ENCODE assay signal across 17 cellular contexts in the genomic region with DNA sequence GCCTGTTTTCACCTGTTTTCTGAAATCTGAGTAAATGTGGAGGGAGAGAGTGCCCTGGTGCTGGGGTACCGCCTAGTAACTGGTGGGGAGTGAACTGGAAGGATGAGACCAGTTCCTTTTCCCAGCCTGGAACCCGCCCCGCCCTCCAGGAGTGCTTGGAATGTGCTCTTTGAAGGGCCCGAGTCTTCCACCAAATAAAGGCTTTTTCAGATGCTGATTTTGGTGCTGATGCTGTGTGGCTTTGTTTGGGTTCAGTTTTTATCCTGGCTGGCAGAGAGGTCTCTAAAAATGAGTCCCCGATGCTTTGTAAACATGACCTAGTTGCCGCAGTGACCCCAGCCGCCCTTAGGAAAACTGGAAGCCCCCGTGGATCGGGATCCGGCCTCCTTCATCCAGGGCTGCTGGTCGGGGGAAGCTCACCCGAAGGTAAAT. TPM values are rescaled to one million over a fixed set of nuclear protein-coding genes. Genes with fewer than 3 reads are reported as not detected.
DNase-seq lines count a peak whose midpoint lies in the region; ATAC-seq, FAIRE-seq and TF ChIP-seq lines count a peak whose summit lies in the region.
"Had no signal": no experiment of that assay in that cellular context is flagged by ENCODE, and none has a peak within 500 bp of the region (broad histone marks: within the 10 kb centered on the region; RNA-seq: fewer than 3 reads in every experiment).

No MANE protein-coding gene starts in this region.

- H3K27me3 ChIP-seq in GM23338 (ENCODE audit: insufficient read depth): peaks cover 85% of the 10 kb centered on the region
- no peaks in the 10 kb centered on the region for H3K27me3 ChIP-seq in astrocyte (ENCODE audit: insufficient read depth, low read length)
- H3K27me3 ChIP-seq in small intestine (ENCODE audit: control insufficient read depth in 2 of 2, insufficient read depth in 2 of 2, low read length in 2 of 2): no peaks in the 10 kb centered on the region
- no peaks in the 10 kb centered on the region for H3K27me3 ChIP-seq in osteoblast (ENCODE audit: insufficient read depth, low read length)

- H3K9me3 Mint-ChIP-seq in GM23338 (peaks cover 5% of the 10 kb centered on the region; the same call in 2 of the 3 replicates), astrocyte (ENCODE audit: unreplicated experiment) (peaks cover 5% of the 10 kb centered on the region)
- H3K9me3 Mint-ChIP-seq: activated T-cell treated with anti-CD3 and anti-CD28 coated beads, Interleukin-2, amount 50 U/mL, for 4 hours had no signal

- H3K36me3 Mint-ChIP-seq in GM23338 (ENCODE audit: low read depth) (peaks cover 3% of the 10 kb centered on the region; the same call in 2 of the 3 replicates), astrocyte (ENCODE audit: low read depth, unreplicated experiment) (peaks cover 15% of the 10 kb centered on the region)

- H3K4me1 ChIP-seq in GM23338 (ENCODE audit: insufficient read depth): peaks cover 20% of the 10 kb centered on the region
- H3K4me1 ChIP-seq in astrocyte (ENCODE audit: insufficient read depth, low read length): peaks cover 51% of the 10 kb centered on the region
- peaks cover 0 to 6% of the 10 kb centered on the region in 2 donors for H3K4me1 ChIP-seq in small intestine (ENCODE audit: control insufficient read depth in 2 of 2, insufficient read depth in 1 of 2, low read depth in 1 of 2, low read length in 1 of 2)
- peaks cover 10% of the 10 kb centered on the region for H3K4me1 ChIP-seq in osteoblast (ENCODE audit: insufficient read depth, low read length)

- DNase-seq in GM23338 (ENCODE audit: low spot score) (peak; percentile 97), astrocyte (ENCODE audit: low read depth) (no peak), posterior vena cava (ENCODE audit: low spot score) (peak; percentile 55), small intestine (no peak), osteoblast (ENCODE audit: insufficient read length, low spot score, missing footprints) (no peak), putamen (ENCODE audit: low spot score) (no peak)
- DNase-seq: activated CD4-positive, alpha-beta T cell treated with anti-CD3 and anti-CD28 coated beads for 4 hours; activated T-cell treated with anti-CD3 and anti-CD28 coated beads, Interleukin-2, amount 50 U/mL, for 4 hours; central memory CD4-positive, alpha-beta T cell; foreskin melanocyte; GDM1; NCI-H345; psoas muscle; SIG-M5 had no signal

- peak overlapping the region; percentile 77 for H3K9ac ChIP-seq in astrocyte (ENCODE audit: low read length)
- H3K9ac ChIP-seq: KMS-11 had no signal

- H3K36me3 ChIP-seq in GM23338 (ENCODE audit: insufficient read depth) (no peaks in the 10 kb centered on the region), astrocyte (ENCODE audit: insufficient read depth, low read length) (no peaks in the 10 kb centered on the region), small intestine (ENCODE audit: control insufficient read depth in 2 of 2, insufficient read depth in 2 of 2, low read length in 2 of 2) (no peaks in the 10 kb centered on the region), osteoblast (ENCODE audit: insufficient read depth, low read length) (peaks cover 3% of the 10 kb centered on the region)

- no peaks in the 10 kb centered on the region for H3K9me2 ChIP-seq in GM23338 (ENCODE audit: insufficient read depth)

- intact Hi-C loops in posterior vena cava (cut with DNase I): no loop called here

- H3K27me3 Mint-ChIP-seq in GM23338 (ENCODE audit: insufficient read depth, low read depth, poor library complexity): peaks cover 92% of the 10 kb centered on the region
- H3K27me3 Mint-ChIP-seq in astrocyte (ENCODE audit: low read depth, unreplicated experiment): no peaks in the 10 kb centered on the region

- H3K4me3 Mint-ChIP-seq in GM23338: peak overlapping the region; percentile 78
- peak overlapping the region; percentile 18 for H3K4me3 Mint-ChIP-seq in astrocyte (ENCODE audit: unreplicated experiment)
- H3K4me3 Mint-ChIP-seq: activated T-cell treated with anti-CD3 and anti-CD28 coated beads, Interleukin-2, amount 50 U/mL, for 4 hours had no signal

- peak overlapping the region; percentile 59; the same call in 1 of the 2 replicates for H3K27ac Mint-ChIP-seq in GM23338
- peak overlapping the region; percentile 97 for H3K27ac Mint-ChIP-seq in astrocyte (ENCODE audit: unreplicated experiment)

- H3K4me1 Mint-ChIP-seq in GM23338: peaks cover 48% of the 10 kb centered on the region
- H3K4me1 Mint-ChIP-seq in astrocyte (ENCODE audit: low read depth, unreplicated experiment): peaks cover 64% of the 10 kb centered on the region

- H3K4me3 ChIP-seq in GM23338 (peak overlapping the region; percentile 53), astrocyte (ENCODE audit: insufficient read depth, low read depth, low read length) (no peak overlapping the region), iPS-18c (ENCODE audit: insufficient read depth, low read depth, low read length) (peak overlapping the region; percentile 39; the same call in 1 of the 2 replicates), small intestine (ENCODE audit: low read depth in 1 of 2, low read length in 2 of 2) (no peak overlapping the region), osteoblast (ENCODE audit: insufficient read depth, low read length) (no peak overlapping the region)
- H3K4me3 ChIP-seq: psoas muscle had no signal

- no peak for FAIRE-seq in astrocyte (lab: Jason Lieb, UNC)
- FAIRE-seq in small intestine (lab: Jason Lieb, UNC): no peak

- no peak overlapping the region for H2AFZ ChIP-seq in GM23338
- H2AFZ ChIP-seq in astrocyte (ENCODE audit: low read depth, low read length): no peak overlapping the region
- H2AFZ ChIP-seq in osteoblast (ENCODE audit: low read length): no peak overlapping the region

- H3K79me2 ChIP-seq in GM23338 (replicated peaks; ENCODE audit: insufficient read depth) (peaks cover 30% of the 10 kb centered on the region), astrocyte (ENCODE audit: insufficient read depth, low read length) (peaks cover 83% of the 10 kb centered on the region), osteoblast (ENCODE audit: insufficient read depth, low read length) (peaks cover 91% of the 10 kb centered on the region)

- WGBS in small intestine, 3 donors: 87 to 94% (median 93%) methylated on average over 12 of the region's 12 CpGs

- H3K27ac ChIP-seq in GM23338 (ENCODE audit: low read depth): no peak overlapping the region
- H3K27ac ChIP-seq in astrocyte (ENCODE audit: low read depth, low read length): peak overlapping the region; percentile 93
- H3K27ac ChIP-seq in small intestine (ENCODE audit: low read depth in 1 of 2, low read length in 1 of 2): no peak overlapping the region
- no peak overlapping the region for H3K27ac ChIP-seq in osteoblast (ENCODE audit: low read depth, low read length)
- H3K27ac ChIP-seq: KMS-11 had no signal

- peak; percentile 78 for ATAC-seq in GM23338
- ATAC-seq in GM19455 (IDR thresholded peaks at IDR 0.05; ENCODE audit: unreplicated experiment): no peak
- ATAC-seq: activated T-cell treated with anti-CD3 and anti-CD28 coated beads, Interleukin-2, amount 50 U/mL, for 4 hours; psoas muscle had no signal

- H3K4me2 ChIP-seq in GM23338: peak overlapping the region; percentile 79
- H3K4me2 ChIP-seq in astrocyte (ENCODE audit: low read length): peak overlapping the region; percentile 78
- H3K4me2 ChIP-seq in osteoblast (ENCODE audit: insufficient read depth, low read length): no peak overlapping the region
- H3K4me2 ChIP-seq: KMS-11 had no signal

- H4K20me1 ChIP-seq in GM23338 (replicated peaks; ENCODE audit: insufficient read depth) (peaks cover 69% of the 10 kb centered on the region), astrocyte (ENCODE audit: insufficient read depth, low read length) (peaks cover 39% of the 10 kb centered on the region), osteoblast (ENCODE audit: insufficient read depth, low read length) (peaks cover 56% of the 10 kb centered on the region)

- H3K9me3 ChIP-seq in astrocyte (ENCODE audit: insufficient read depth, low read depth, low read length): no peaks in the 10 kb centered on the region
- peaks cover 2% of the 10 kb centered on the region for H3K9me3 ChIP-seq in iPS-18c (ENCODE audit: control insufficient read depth, insufficient read depth, low read length)
- H3K9me3 ChIP-seq in small intestine (ENCODE audit: control insufficient read depth, low read depth): no peaks in the 10 kb centered on the region
- H3K9me3 ChIP-seq in osteoblast (ENCODE audit: low read depth, low read length): no peaks in the 10 kb centered on the region
- H3K9me3 ChIP-seq: psoas muscle had no signal

- TF ChIP-seq CTCF in GM23338 (conservative IDR thresholded peaks at IDR 0.05; ENCODE audit: low read depth in 2 of 2) (no peak), astrocyte (IDR thresholded peaks at IDR 0.05; ENCODE audit: insufficient read depth, low read depth, low read length) (no peak), osteoblast (IDR thresholded peaks at IDR 0.05; ENCODE audit: extremely low read depth, low read depth, low read length) (no peak)

- H3F3A ChIP-seq in GM23338 (replicated peaks; ENCODE audit: low read depth): 0 out of 2 replicates have a peak, but pooled peaks cover 3% of the 10 kb centered on the region

TF ChIP-seq in GM23338, 12 proteins besides CTCF, POLR2A, EP300 and RAD21 (continues in another document):
- TF ChIP-seq EZH2phosphoT487 (IDR thresholded peaks at IDR 0.05; ENCODE audit: unreplicated experiment): no peak
- no peak for TF ChIP-seq ZNF114 (CRISPR knock-in tag; IDR thresholded peaks at IDR 0.05)
- no peak for TF ChIP-seq ZNF331 (CRISPR knock-in tag; IDR thresholded peaks at IDR 0.05; ENCODE audit: low read depth)
- peak; percentile 51; the same call in 1 of the 2 replicates for TF ChIP-seq CREB1 (CRISPR knock-in tag; IDR thresholded peaks at IDR 0.05; ENCODE audit: low read depth)
- TF ChIP-seq, protein P1, sequence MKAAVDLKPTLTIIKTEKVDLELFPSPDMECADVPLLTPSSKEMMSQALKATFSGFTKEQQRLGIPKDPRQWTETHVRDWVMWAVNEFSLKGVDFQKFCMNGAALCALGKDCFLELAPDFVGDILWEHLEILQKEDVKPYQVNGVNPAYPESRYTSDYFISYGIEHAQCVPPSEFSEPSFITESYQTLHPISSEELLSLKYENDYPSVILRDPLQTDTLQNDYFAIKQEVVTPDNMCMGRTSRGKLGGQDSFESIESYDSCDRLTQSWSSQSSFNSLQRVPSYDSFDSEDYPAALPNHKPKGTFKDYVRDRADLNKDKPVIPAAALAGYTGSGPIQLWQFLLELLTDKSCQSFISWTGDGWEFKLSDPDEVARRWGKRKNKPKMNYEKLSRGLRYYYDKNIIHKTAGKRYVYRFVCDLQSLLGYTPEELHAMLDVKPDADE (IDR thresholded peaks at IDR 0.05): peak; percentile 38; the same call in 1 of the 2 replicates
- TF ChIP-seq JUNB (IDR thresholded peaks at IDR 0.05; ENCODE audit: unreplicated experiment): no peak
- peak; percentile 82 for TF ChIP-seq POLR2AphosphoS5 (IDR thresholded peaks at IDR 0.05; ENCODE audit: low read depth)

RNA-seq across cellular contexts. Expression of a gene that starts 25.9 kb away (rescaled TPM):
- 12.7 and 13.9 TPM in 2 replicates for total RNA-seq in GM23338 (2014; rRNA removed; shearing (Covaris generic))
- polyA plus RNA-seq in GM23338 (2016; fragmentation: Nextera tagmentation; extraction: Ambion mirVana) (2.0 and 2.3 TPM in 2 replicates), small intestine (10 to 100 TPM in 1 of 3 donors, 1 to 10 TPM in 2; 1.4 to 10.5 (median 2.0) TPM)
- total RNA-seq in astrocyte (51.8 and 53.6 TPM in 2 replicates), posterior vena cava (10 to 100 TPM; 30.5 to 32.3 TPM), osteoblast (26.2 and 31.8 TPM in 2 replicates)

Comparison
In these comparisons a context has a peak if more than half of its experiments do, and no peak if none do; other contexts are left out.
1. DNase-seq: peak in GM23338 (single experiment) and posterior vena cava (single experiment); none in astrocyte (single experiment), small intestine (single experiment), osteoblast (single experiment) and putamen (single experiment).
2. H3K4me3 ChIP-seq: peak in GM23338 (single experiment) and iPS-18c (single experiment); none in astrocyte (single experiment), small intestine (0 of 2) and osteoblast (single experiment).